In genomic region chr10:32982293-32982709, GRCh38 we compare ENCODE assay signal across 9 cellular contexts. TPM values are rescaled to one million over a fixed set of nuclear protein-coding genes. Genes with fewer than 3 reads are reported as not detected.
DNase-seq lines count a peak whose midpoint lies in the region; ATAC-seq and TF ChIP-seq lines count a peak whose summit lies in the region.
"Had no signal": no experiment of that assay in that cellular context is flagged by ENCODE, and none has a peak within 500 bp of the region (broad histone marks: within the 10 kb centered on the region; RNA-seq: fewer than 3 reads in every experiment).

No MANE protein-coding gene starts in this region.

- in situ Hi-C loops in astrocyte of the cerebellum (cut with HindIII; ENCODE audit: low sequenced_read_pairs), result no loop called here

- peaks cover 34% of the 10 kb centered on the region for H3K4me1 ChIP-seq in HUES64 (ENCODE audit: insufficient read depth, low read length)
- peaks cover 15 to 45% (median 23%) of the 10 kb centered on the region in 4 donors for H3K4me1 ChIP-seq in stomach

- TF ChIP-seq CTCF in astrocyte of the cerebellum (IDR thresholded peaks at IDR 0.05; ENCODE audit: low read depth, low read length, missing control alignments), result no peak
- TF ChIP-seq CTCF in stomach (IDR thresholded peaks at IDR 0.05), result no peak

- DNase-seq in astrocyte of the cerebellum (ENCODE audit: low read depth), result peak; percentile 65
- peak; percentile 97 for DNase-seq in kidney tubule cell (ENCODE audit: low spot score)
- DNase-seq in stomach, result no peak
- DNase-seq in activated CD4-positive, alpha-beta T cell treated with anti-CD3 and anti-CD28 coated beads, Interleukin-2, amount 50 U/mL, for 4 hours, result no peak
- no peak for DNase-seq in NCI-H146 treated with DMSO at 0.1 percent for 48 hours (lab: John Stamatoyannopoulos, UW; ENCODE audit: unreplicated experiment)
- no peak for DNase-seq in NCI-H2107 (lab: John Stamatoyannopoulos, UW)
- DNase-seq: activated naive CD8-positive, alpha-beta T cell treated with anti-CD3 and anti-CD28 coated beads, Interleukin-2, amount 50 U/mL, for 24 hours had no signal

- WGBS in HUES64, result 92% methylated on average over 9 of the region's 9 CpGs
- WGBS in stomach, 5 donors, result 51 to 66% (median 60%) methylated on average over 9 of the region's 9 CpGs

- H3K9ac ChIP-seq in HUES64 (ENCODE audit: low read depth, low read length), result no peak overlapping the region

- no peaks in the 10 kb centered on the region for H3K27me3 ChIP-seq in HUES64 (ENCODE audit: insufficient read depth, low read length)
- H3K27me3 ChIP-seq in stomach, result no peaks in the 10 kb centered on the region

- TF ChIP-seq EP300 in stomach (IDR thresholded peaks at IDR 0.05), result no peak

- peak overlapping the region; percentile 52; the same call in 1 of the 2 replicates for H3K27ac ChIP-seq in HUES64 (ENCODE audit: low read depth, low read length)
- H3K27ac ChIP-seq in stomach, result peak overlapping the region; percentile 75 to 91 (median 89)

- H3K9me3 ChIP-seq in HUES64 (ENCODE audit: insufficient read depth, low read depth, low read length), result no peaks in the 10 kb centered on the region
- H3K9me3 ChIP-seq in stomach, result no peaks in the 10 kb centered on the region

- intact Hi-C loops in stomach (cut with DNase I; ENCODE audit: low total_unique reads), result no loop called here

- ATAC-seq in HG03175 (IDR thresholded peaks at IDR 0.05; ENCODE audit: unreplicated experiment), result no peak
- ATAC-seq: activated naive CD8-positive, alpha-beta T cell treated with anti-CD3 and anti-CD28 coated beads, Interleukin-2, amount 50 U/mL, for 24 hours had no signal

- H3K36me3 ChIP-seq in HUES64 (ENCODE audit: insufficient read depth, low read length) (no peaks in the 10 kb centered on the region), stomach (no peaks in the 10 kb centered on the region)

- TF ChIP-seq POLR2A in stomach (IDR thresholded peaks at IDR 0.05), result no peak

- H3K4me3 ChIP-seq in HUES64 (ENCODE audit: low read length) (no peak overlapping the region), astrocyte of the cerebellum (ENCODE audit: low read depth, low read length) (no peak overlapping the region), stomach (no peak overlapping the region)

RNA-seq across cellular contexts. Expression of gene ITGB1, which starts 24.3 kb away (rescaled TPM):
- polyA plus RNA-seq in HUES64 (2013, experiment 1 of 2), result 236 TPM
- 283 TPM for polyA plus RNA-seq in HUES64 (2013, experiment 2 of 2)
- 100 to 1,000 TPM; 134 to 909 (median 278) TPM for total RNA-seq in stomach
- polyA plus RNA-seq in stomach, result 10 to 100 TPM; 57.9 to 97.9 (median 91.4) TPM

Comparison
In these comparisons a context has a peak if more than half of its experiments do, and no peak if none do; other contexts are left out.
1. DNase-seq: peak in astrocyte of the cerebellum (single experiment) and kidney tubule cell (single experiment); none in stomach (single experiment), activated CD4-positive, alpha-beta T cell treated with anti-CD3 and anti-CD28 coated beads, Interleukin-2, amount 50 U/mL, for 4 hours (0 of 2), NCI-H146 treated with DMSO at 0.1 percent for 48 hours (single experiment) and NCI-H2107 (single experiment).